13 cellular contexts compared by ENCODE assay signal in the genomic region with DNA sequence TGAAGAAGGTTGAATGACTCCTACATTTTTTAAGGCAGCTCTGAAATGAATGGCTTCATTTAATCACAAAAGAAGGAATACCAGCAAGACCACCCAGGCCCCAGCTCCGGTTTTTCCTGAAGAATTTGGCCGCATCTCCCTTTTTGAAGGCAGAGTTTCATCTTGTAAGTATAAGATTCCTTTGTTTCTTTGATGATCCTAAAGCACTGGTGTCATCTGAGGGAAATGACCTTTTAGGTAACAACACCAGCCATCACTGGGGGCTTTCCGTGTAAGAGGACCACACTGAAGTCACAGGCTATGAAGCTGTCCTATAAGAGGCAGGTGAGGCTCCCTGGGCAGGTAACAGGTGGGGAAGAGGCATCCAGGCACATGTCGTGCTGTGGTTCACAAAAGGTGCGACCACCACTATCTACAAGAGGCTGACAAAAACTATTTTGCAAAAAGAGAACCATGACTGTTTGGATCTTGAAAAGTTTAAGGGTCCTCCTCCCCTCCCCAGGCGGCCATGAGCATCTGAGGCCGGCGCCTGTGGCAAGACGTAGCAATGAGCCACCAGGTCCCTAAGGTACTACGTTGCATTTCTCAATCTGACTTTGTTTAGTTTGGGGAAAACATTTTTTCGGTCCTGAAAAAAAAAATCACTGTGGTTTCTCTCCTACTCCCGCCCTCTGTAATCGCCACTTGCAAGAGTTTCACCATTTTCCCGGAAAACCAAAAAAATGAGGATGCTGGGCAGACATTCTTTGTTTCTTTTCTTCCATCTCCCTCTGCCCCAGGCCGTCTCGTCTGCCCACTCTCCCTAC. TPM values are rescaled to one million over a fixed set of nuclear protein-coding genes. Genes with fewer than 3 reads are reported as not detected.
DNase-seq lines count a peak whose midpoint lies in the region; ATAC-seq and TF ChIP-seq lines count a peak whose summit lies in the region.
"Had no signal": no experiment of that assay in that cellular context is flagged by ENCODE, and none has a peak within 500 bp of the region (broad histone marks: within the 10 kb centered on the region; RNA-seq: fewer than 3 reads in every experiment).

No MANE protein-coding gene starts in this region.

- WGBS in psoas muscle, 3 donors: 92 to 95% (median 94%) methylated on average over 16 of the region's 16 CpGs
- WGBS in lower leg skin, 2 donors: 60 to 69% methylated on average over 16 of the region's 16 CpGs

- ATAC-seq in Panc1 (no peak), psoas muscle (no peak), HG02763 (IDR thresholded peaks at IDR 0.05; ENCODE audit: unreplicated experiment) (no peak)

- H3K27me3 ChIP-seq in Panc1 (ENCODE audit: control insufficient read depth, insufficient read depth, low read length) (no peaks in the 10 kb centered on the region), psoas muscle (ENCODE audit: insufficient read depth in 3 of 3, low read length in 2 of 3) (no peaks in the 10 kb centered on the region)

- peak overlapping the region; percentile 98 for H3K27ac ChIP-seq in Panc1 (ENCODE audit: low read length)
- peak overlapping the region; percentile 100 for H3K27ac ChIP-seq in epithelial cell of prostate
- peak overlapping the region; percentile 23 for H3K27ac ChIP-seq in psoas muscle

- DNase-seq in Daoy (ENCODE audit: low read depth): peak; percentile 33
- DNase-seq in Panc1 (ENCODE audit: low read depth, low spot score): no peak
- no peak for DNase-seq in epithelial cell of prostate (ENCODE audit: low read depth, low spot score)
- DNase-seq in psoas muscle: no peak
- DNase-seq in A172 (ENCODE audit: low spot score): no peak
- DNase-seq in lower leg skin (ENCODE audit: low spot score in 2 of 2): no peak
- DNase-seq in DMS53 treated with DMSO at 0.1 percent for 48 hours (lab: John Stamatoyannopoulos, UW; ENCODE audit: unreplicated experiment): no peak
- DNase-seq: activated CD4-positive, alpha-beta T cell treated with anti-CD3 and anti-CD28 coated beads, Interleukin-2, amount 10 ng/mL, durations not matched to agents 24 days and 14 days; CD8-positive, alpha-beta memory T cell; posterior cingulate gyrus; stimulated activated CD8-positive, alpha-beta memory T cell treated with anti-CD3 and anti-CD28 coated beads, Interleukin-4, amount 100 ng/mL, for 48 hours had no signal

- in situ Hi-C loops in Panc1 (cut with HindIII; ENCODE audit: low pct_unique_long_range_greater_than_20kb, low sequenced_read_pairs): no loop called here

- POLR2A ChIA-PET in Panc1 (lab: Charles Lee): interaction anchor here (0.5 to 0.6 kb wide), 2 partner anchors 68 to 1085 kb away, joined by 3 read pairs; no protein-coding TSS in a partner anchor

- BruUV-seq in Panc1 (replicated peaks; lab: Mats Ljungman, UMichigan): TSS peak; percentile 97

- intact Hi-C loops in Panc1 (cut with micrococcal nuclease; ENCODE audit: unreplicated experiment) (no loop called here), psoas muscle (cut with DNase I) (no loop called here), lower leg skin (cut with DNase I; ENCODE audit: low total_unique reads) (no loop called here)

- CTCF ChIA-PET in Panc1 (lab: Charles Lee): no interaction called here

- H3K36me3 ChIP-seq in Panc1 (ENCODE audit: control insufficient read depth, insufficient read depth, low read length) (no peaks in the 10 kb centered on the region), psoas muscle (ENCODE audit: insufficient read depth in 1 of 2, low read depth in 1 of 2) (no peaks in the 10 kb centered on the region)
- H3K36me3 ChIP-seq: HAP-1 had no signal

- TF ChIP-seq POLR2A in lower leg skin (IDR thresholded peaks at IDR 0.05): no peak

- H3K9me3 ChIP-seq in Panc1 (ENCODE audit: control insufficient read depth, insufficient read depth, low read depth, low read length): peaks cover 17% of the 10 kb centered on the region; the same call in 1 of the 2 replicates
- H3K9me3 ChIP-seq in psoas muscle: no peaks in the 10 kb centered on the region
- H3K9me3 ChIP-seq: HAP-1 had no signal

- H3K4me1 ChIP-seq in Panc1 (ENCODE audit: control insufficient read depth, insufficient read depth, low read length) (peaks cover 56% of the 10 kb centered on the region), psoas muscle (peaks cover 14% of the 10 kb centered on the region)
- H3K4me1 ChIP-seq: HAP-1 had no signal

- H3K4me3 ChIP-seq in Panc1 (ENCODE audit: low read depth in 2 of 2, low read length in 2 of 2) (peak overlapping the region; percentile 19 to 50), psoas muscle (no peak overlapping the region), lower leg skin (ENCODE audit: low read depth, poor library complexity, severe bottlenecking) (no peak overlapping the region)
- H3K4me3 ChIP-seq: HAP-1 had no signal

- TF ChIP-seq CTCF in Panc1 (IDR thresholded peaks at IDR 0.05) (no peak), psoas muscle (IDR thresholded peaks at IDR 0.05) (no peak), lower leg skin (IDR thresholded peaks at IDR 0.05) (no peak)

RNA-seq across cellular contexts. Expression of a gene that starts 46.3 kb away (rescaled TPM):
- total RNA-seq in Daoy (2014; rRNA removed; shearing (Covaris generic)): 50.6 and 51.9 TPM in 2 replicates
- total RNA-seq in Panc1 (2021; ENCODE audit: unreplicated experiment): 187 TPM
- 155 TPM for polyA plus RNA-seq in Panc1 (2012; ENCODE audit: insufficient read length)
- total RNA-seq in psoas muscle: 100 to 1,000 TPM in 1 of 4 donors, 10 to 100 TPM in 3; 73.4 to 116 (median 87.8) TPM
- 10 to 100 TPM; 53.6 to 63.6 (median 56.4) TPM for polyA plus RNA-seq in psoas muscle
- 50.8 and 51.3 TPM in 2 replicates for total RNA-seq in A172 (2014; rRNA removed; shearing (Covaris generic))
- total RNA-seq in lower leg skin: 100 to 1,000 TPM; 121 to 149 (median 137) TPM

Comparison
In these comparisons a context has a peak if more than half of its experiments do, and no peak if none do; other contexts are left out.
1. H3K27ac ChIP-seq: peak in every context shown above with its lines; median percentile 100 in epithelial cell of prostate; 98 in Panc1; 23 in psoas muscle.
2. H3K4me3 ChIP-seq: peak in Panc1 (2 of 2); none in psoas muscle (single experiment) and lower leg skin (single experiment).